In the genomic region with DNA sequence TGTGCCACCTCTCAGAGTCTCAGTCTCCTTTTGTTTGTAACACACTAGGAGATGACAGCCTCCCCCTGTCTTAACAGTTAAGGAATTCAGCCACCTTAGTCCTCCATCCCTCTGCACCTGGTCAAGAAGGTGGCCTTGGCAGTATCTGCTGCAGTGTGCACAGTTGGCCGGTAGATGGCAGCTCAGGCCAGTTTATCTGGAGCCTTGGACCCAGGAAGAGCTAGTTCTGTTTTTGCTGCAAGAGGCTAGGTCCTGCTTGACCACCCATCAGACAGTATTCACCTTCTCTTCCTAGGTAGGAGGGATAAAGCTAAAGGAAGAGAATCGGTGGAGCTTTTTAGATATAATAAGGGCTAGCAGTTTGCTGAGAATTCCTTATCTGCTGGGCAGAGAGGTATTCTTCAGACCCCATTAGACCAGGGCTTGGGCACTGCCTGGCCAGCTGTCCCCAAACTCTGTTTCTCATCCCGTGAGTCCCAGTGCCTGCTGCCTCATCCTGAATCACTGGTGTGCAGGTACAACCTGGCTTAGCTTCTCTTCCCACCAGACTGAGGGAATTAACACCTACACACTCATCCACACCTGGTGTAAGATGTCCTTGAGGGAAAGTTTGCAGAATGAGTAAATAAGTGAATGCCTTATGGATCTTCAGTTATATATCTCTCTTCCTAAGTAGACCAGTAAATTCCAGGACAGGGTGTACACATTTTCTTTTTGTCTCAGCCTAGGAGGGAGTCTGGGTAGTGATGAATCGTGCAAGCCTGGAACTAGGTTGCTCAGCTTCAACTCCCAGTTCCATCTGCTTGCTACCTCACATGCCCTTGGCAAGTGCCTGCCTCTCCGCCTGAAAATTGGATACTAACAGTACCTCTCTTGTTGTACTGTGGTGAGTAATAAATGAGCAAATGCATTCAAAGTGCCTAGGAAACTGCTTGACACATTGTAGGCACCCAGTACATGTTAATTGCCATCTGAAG, we compare ENCODE assay signal across 1 cellular context.
TF ChIP-seq lines count a peak whose summit lies in the region.

No MANE protein-coding gene starts in this region.

TF ChIP-seq in SK-N-SH treated with all-trans-retinoic acid at 6 μM for 48 hours, 23 proteins besides CTCF, POLR2A, EP300 and RAD21 (continued from another document):
- no peak for TF ChIP-seq BACH2 (CRISPR knock-in tag; IDR thresholded peaks at IDR 0.05; ENCODE audit: borderline replicate concordance)
- no peak for TF ChIP-seq CSDC2 (CRISPR knock-in tag; IDR thresholded peaks at IDR 0.05)
- no peak for TF ChIP-seq ZNF70 (CRISPR knock-in tag; IDR thresholded peaks at IDR 0.05)
